In genomic region chr2:174753038-174753633, GRCh38 we compare ENCODE assay signal across 10 cellular contexts. TPM values are rescaled to one million over a fixed set of nuclear protein-coding genes. Genes with fewer than 3 reads are reported as not detected.
DNase-seq lines count a peak whose midpoint lies in the region; ATAC-seq lines count a peak whose summit lies in the region.
"Had no signal": no experiment of that assay in that cellular context is flagged by ENCODE, and none has a peak within 500 bp of the region (broad histone marks: within the 10 kb centered on the region; RNA-seq: fewer than 3 reads in every experiment).

No MANE protein-coding gene starts in this region.

- CTCF ChIA-PET in activated CD4-positive, alpha-beta memory T cell treated with anti-CD3 and anti-CD28 coated beads, Interleukin-2, amount 10 ng/mL, durations not matched to agents 7 days and 5 days (lab: Charles Lee) = interaction anchor here (1.4 kb wide), 1 partner anchor 236 kb away, joined by 5 read pairs; no protein-coding TSS in a partner anchor

- peak overlapping the region; percentile 77 for H3K27ac Mint-ChIP-seq in activated CD4-positive, alpha-beta memory T cell treated with anti-CD3 and anti-CD28 coated beads, Interleukin-2, amount 10 ng/mL, durations not matched to agents 7 days and 5 days

- no peaks in the 10 kb centered on the region for H3K36me3 Mint-ChIP-seq in activated CD4-positive, alpha-beta memory T cell treated with anti-CD3 and anti-CD28 coated beads, Interleukin-2, amount 10 ng/mL, durations not matched to agents 7 days and 5 days (ENCODE audit: low read depth)

- POLR2A ChIA-PET in activated CD4-positive, alpha-beta memory T cell treated with anti-CD3 and anti-CD28 coated beads, Interleukin-2, amount 10 ng/mL, durations not matched to agents 7 days and 5 days (lab: Charles Lee) = no interaction called here

- peaks cover 47% of the 10 kb centered on the region for H3K4me1 Mint-ChIP-seq in activated CD4-positive, alpha-beta memory T cell treated with anti-CD3 and anti-CD28 coated beads, Interleukin-2, amount 10 ng/mL, durations not matched to agents 7 days and 5 days

- peak; percentile 26 for ATAC-seq in HG03097 (IDR thresholded peaks at IDR 0.05; ENCODE audit: low FRiP score, unreplicated experiment)

- H3K27me3 Mint-ChIP-seq in activated CD4-positive, alpha-beta memory T cell treated with anti-CD3 and anti-CD28 coated beads, Interleukin-2, amount 10 ng/mL, durations not matched to agents 7 days and 5 days = peaks cover 15% of the 10 kb centered on the region

- peak overlapping the region; percentile 61 for H3K4me3 Mint-ChIP-seq in activated CD4-positive, alpha-beta memory T cell treated with anti-CD3 and anti-CD28 coated beads, Interleukin-2, amount 10 ng/mL, durations not matched to agents 7 days and 5 days

- H3K9me3 Mint-ChIP-seq in activated CD4-positive, alpha-beta memory T cell treated with anti-CD3 and anti-CD28 coated beads, Interleukin-2, amount 10 ng/mL, durations not matched to agents 7 days and 5 days = no peaks in the 10 kb centered on the region

- peak; percentile 70 for DNase-seq in activated effector memory CD4-positive, alpha-beta T cell treated with anti-CD3 and anti-CD28 coated beads, Interleukin-2, amount 50 U/mL, for 16 hours
- DNase-seq in activated effector memory CD4-positive, alpha-beta T cell treated with Interleukin-2 at 50 U/mL for 16 hours = no peak
- no peak for DNase-seq in activated CD4-positive, alpha-beta memory T cell treated with anti-CD3 and anti-CD28 coated beads, Interleukin-2, amount 10 ng/mL, durations not matched to agents 7 days and 5 days
- peak; percentile 70 for DNase-seq in putamen (ENCODE audit: low spot score)
- no peak for DNase-seq in NOMO-1 treated with dmso at 0.1 percent for 144 hours (lab: John Stamatoyannopoulos, UW; ENCODE audit: unreplicated experiment)
- no peak for DNase-seq in AG08395 (ENCODE audit: low spot score)
- no peak for DNase-seq in HuH-7.5 (ENCODE audit: low spot score)
- DNase-seq: retina, SIG-M5 had no signal

RNA-seq across cellular contexts. Expression of gene CHRNA1, which starts 11.1 kb away (rescaled TPM):
- total RNA-seq in activated CD4-positive, alpha-beta memory T cell treated with anti-CD3 and anti-CD28 coated beads, Interleukin-2, amount 10 ng/mL, durations not matched to agents 7 days and 5 days = not detected

Comparison
In these comparisons a context has a peak if more than half of its experiments do, and no peak if none do; other contexts are left out.
1. DNase-seq: peak in activated effector memory CD4-positive, alpha-beta T cell treated with anti-CD3 and anti-CD28 coated beads, Interleukin-2, amount 50 U/mL, for 16 hours (single experiment) and putamen (single experiment); none in activated effector memory CD4-positive, alpha-beta T cell treated with Interleukin-2 at 50 U/mL for 16 hours (single experiment), activated CD4-positive, alpha-beta memory T cell treated with anti-CD3 and anti-CD28 coated beads, Interleukin-2, amount 10 ng/mL, durations not matched to agents 7 days and 5 days (single experiment), NOMO-1 treated with dmso at 0.1 percent for 144 hours (single experiment), AG08395 (single experiment) and HuH-7.5 (single experiment).